ENCODE assay signal across 8 cellular contexts in genomic region chr22:20298110-20298802, GRCh38. TPM values are rescaled to one million over a fixed set of nuclear protein-coding genes. Genes with fewer than 3 reads are reported as not detected.
DNase-seq lines count a peak whose midpoint lies in the region; ATAC-seq and TF ChIP-seq lines count a peak whose summit lies in the region.

No MANE protein-coding gene starts in this region.

- H3K27ac ChIP-seq in Peyer's patch = no peak overlapping the region
- peak overlapping the region in 1 of 4 donors; percentile 27 for H3K27ac ChIP-seq in esophagus muscularis mucosa (replicated peaks in 1 of 4)

- ATAC-seq in HG03457 (IDR thresholded peaks at IDR 0.05; ENCODE audit: unreplicated experiment) = no peak

- TF ChIP-seq POLR2A in Peyer's patch (IDR thresholded peaks at IDR 0.05) (no peak), esophagus muscularis mucosa (IDR thresholded peaks at IDR 0.05; ENCODE audit: low read depth) (no peak)

- POLR2A ChIA-PET in Caco-2 (lab: Charles Lee) = no interaction called here

- H3K36me3 Mint-ChIP-seq in Caco-2 (ENCODE audit: insufficient read depth, unreplicated experiment) (peaks cover 6% of the 10 kb centered on the region), progenitor cell of endocrine pancreas (ENCODE audit: insufficient read depth) (no peaks in the 10 kb centered on the region)

- H3K4me1 ChIP-seq in Caco-2 (no peaks in the 10 kb centered on the region), Peyer's patch (peaks cover 0 to 21% (median 2%) of the 10 kb centered on the region in 4 donors), esophagus muscularis mucosa (peaks cover 12 to 20% (median 19%) of the 10 kb centered on the region in 4 donors)

- no peaks in the 10 kb centered on the region for H3K9me3 ChIP-seq in Caco-2
- no peaks in the 10 kb centered on the region for H3K9me3 ChIP-seq in Peyer's patch
- H3K9me3 ChIP-seq in esophagus muscularis mucosa = no peaks in the 10 kb centered on the region

- intact Hi-C loops in Caco-2 (cut with micrococcal nuclease; ENCODE audit: unreplicated experiment) = no loop called here
- intact Hi-C loops in esophagus muscularis mucosa (cut with DNase I) = no loop called here

- H3K27me3 Mint-ChIP-seq in Caco-2 (ENCODE audit: insufficient read depth, unreplicated experiment) = peaks cover 22% of the 10 kb centered on the region
- H3K27me3 Mint-ChIP-seq in progenitor cell of endocrine pancreas = peaks cover 64% of the 10 kb centered on the region

- H3K4me3 Mint-ChIP-seq in Caco-2 (ENCODE audit: unreplicated experiment) = peak overlapping the region; percentile 78
- peak overlapping the region; percentile 64 for H3K4me3 Mint-ChIP-seq in progenitor cell of endocrine pancreas (ENCODE audit: low read depth)

- WGBS in esophagus muscularis mucosa = 72% methylated on average over 19 of the region's 25 CpGs

- no peaks in the 10 kb centered on the region; the same call in 1 of the 2 replicates for H3K27me3 ChIP-seq in Caco-2 (replicated peaks; ENCODE audit: control insufficient read depth, insufficient read depth, low read length)
- no peaks in the 10 kb centered on the region for H3K27me3 ChIP-seq in Peyer's patch
- H3K27me3 ChIP-seq in esophagus muscularis mucosa = peaks cover 0 to 25% (median 0%) of the 10 kb centered on the region in 4 donors

- no peaks in the 10 kb centered on the region for H3K4me1 Mint-ChIP-seq in Caco-2 (ENCODE audit: low read depth, unreplicated experiment)
- H3K4me1 Mint-ChIP-seq in progenitor cell of endocrine pancreas (ENCODE audit: low read depth) = peaks cover 2% of the 10 kb centered on the region

- H3K27ac Mint-ChIP-seq in Caco-2 (ENCODE audit: unreplicated experiment) = no peak overlapping the region
- no peak overlapping the region for H3K27ac Mint-ChIP-seq in progenitor cell of endocrine pancreas

- TF ChIP-seq CTCF in Caco-2 (IDR thresholded peaks at IDR 0.05; ENCODE audit: insufficient read depth in 1 of 2, low read depth in 1 of 2, low read length in 1 of 2, severe bottlenecking in 1 of 2, unreplicated experiment in 1 of 2) (no peak), Peyer's patch (IDR thresholded peaks at IDR 0.05) (no peak), esophagus muscularis mucosa (IDR thresholded peaks at IDR 0.05) (no peak), progenitor cell of endocrine pancreas (IDR thresholded peaks at IDR 0.05; ENCODE audit: unreplicated experiment) (no peak)

- DNase-seq in Caco-2 (no peak), Peyer's patch (no peak), esophagus muscularis mucosa (ENCODE audit: extremely low spot score) (no peak), progenitor cell of endocrine pancreas (ENCODE audit: low spot score, unreplicated experiment) (no peak), LoVo (ENCODE audit: low spot score) (no peak), AG08396 (ENCODE audit: low spot score) (no peak)
- no peak for DNase-seq in activated CD4-positive, alpha-beta T cell treated with anti-CD3 and anti-CD28 coated beads for 4 hours

- CTCF ChIA-PET in Caco-2 (lab: Charles Lee) = interaction anchor here (2.0 kb wide), 1 partner anchor 21 kb away, joined by 5 read pairs; the partner anchor contains the start of gene DGCR6L

- no peak for TF ChIP-seq EP300 in esophagus muscularis mucosa (IDR thresholded peaks at IDR 0.05)

- no TSS peak for BruUV-seq in Caco-2 (replicated peaks; lab: Mats Ljungman, UMichigan)

- H3K4me3 ChIP-seq in Caco-2 (ENCODE audit: low read depth, low read length) (no peak overlapping the region), Peyer's patch (peak overlapping the region in 3 of 4 donors; percentile 40 to 72 (median 69)), esophagus muscularis mucosa (peak overlapping the region; percentile 55 to 67 (median 62))

- H3K36me3 ChIP-seq in Caco-2 (ENCODE audit: control insufficient read depth, insufficient read depth, low read length) (no peaks in the 10 kb centered on the region), Peyer's patch (no peaks in the 10 kb centered on the region), esophagus muscularis mucosa (no peaks in the 10 kb centered on the region)

- H3K9me3 Mint-ChIP-seq in Caco-2 (ENCODE audit: unreplicated experiment) (no peaks in the 10 kb centered on the region), progenitor cell of endocrine pancreas (ENCODE audit: low read depth) (no peaks in the 10 kb centered on the region)

RNA-seq across cellular contexts. Expression of gene DGCR6L, which starts 21.6 kb away (rescaled TPM):
- 30.9 and 37.4 TPM in 2 replicates for total RNA-seq in Caco-2 (2022)
- 10 to 100 TPM; 21.3 to 38.9 (median 31.9) TPM for total RNA-seq in Peyer's patch
- 10 to 100 TPM; 41.5 to 73.0 (median 52.9) TPM for total RNA-seq in esophagus muscularis mucosa
- total RNA-seq in progenitor cell of endocrine pancreas = 37.2 and 41.0 TPM in 2 replicates

RNA-seq across cellular contexts. Expression of gene RTN4R, which starts 30.1 kb away (rescaled TPM):
- total RNA-seq in Caco-2 (2022) = 10.7 and 11.1 TPM in 2 replicates
- 1 to 10 TPM; 5.2 to 9.1 (median 5.7) TPM for total RNA-seq in Peyer's patch
- total RNA-seq in esophagus muscularis mucosa = 1 to 10 TPM in 2 of 4 donors, not detected in 2; 1.8 to 2.2 TPM
- 30.8 and 36.0 TPM in 2 replicates for total RNA-seq in progenitor cell of endocrine pancreas
